ENCODE assay signal across 8 cellular contexts in genomic region chr15:52997123-52997522, GRCh38.
"Had no signal": no experiment of that assay in that cellular context is flagged by ENCODE, and none has a peak within 500 bp of the region (broad histone marks: within the 10 kb centered on the region; RNA-seq: fewer than 3 reads in every experiment).

No MANE protein-coding gene starts in this region.

- ATAC-seq: GM12878 had no signal

- DNase-seq: GDM1, GF-D8 had no signal

- H3K4me3 ChIP-seq: GM12878 had no signal

- FAIRE-seq: G401.6, GM12878, GM12891, GM12892, GM18507, GM19239 had no signal
